19 cellular contexts compared by ENCODE assay signal in genomic region chr19:2021453-2022140, GRCh38. TPM values are rescaled to one million over a fixed set of nuclear protein-coding genes. Genes with fewer than 3 reads are reported as not detected.
A peak's percentile ranks its signal among the peaks of the same experiment; 100 is the strongest.
DNase-seq lines count a peak whose midpoint lies in the region; ATAC-seq, FAIRE-seq and TF ChIP-seq lines count a peak whose summit lies in the region.
"Had no signal": no experiment of that assay in that cellular context is flagged by ENCODE, and none has a peak within 500 bp of the region (broad histone marks: within the 10 kb centered on the region; RNA-seq: fewer than 3 reads in every experiment).

No MANE protein-coding gene starts in this region.

- H3K27ac ChIP-seq in K562 (ENCODE audit: extremely low read depth, low read depth, low read length) (no peak overlapping the region), lower lobe of right lung (no peak overlapping the region), thyroid gland (peak overlapping the region; percentile 38 to 66 (median 44))

- intact Hi-C loops in K562 (cut with micrococcal nuclease), result no loop called here
- intact Hi-C loops in lower lobe of right lung (cut with DNase I), result no loop called here
- intact Hi-C loops in thyroid gland (cut with DNase I), result loop anchor here (2.0 kb wide), 1 partner anchor 49 kb away; no protein-coding TSS in a partner anchor

- no peaks in the 10 kb centered on the region for H3K9me3 ChIP-seq in K562 (replicated peaks; ENCODE audit: control insufficient read depth, insufficient read depth, low read depth, low read length)
- peaks cover 5% of the 10 kb centered on the region for H3K9me3 ChIP-seq in lower lobe of right lung
- H3K9me3 ChIP-seq in thyroid gland, result no peaks in the 10 kb centered on the region

- no peaks in the 10 kb centered on the region for H3K36me3 Mint-ChIP-seq in activated CD8-positive, alpha-beta T cell treated with anti-CD3 and anti-CD28 coated beads, Interleukin-2, amount 10 ng/mL, durations not matched to agents 7 days and 5 days (ENCODE audit: low read depth)
- H3K36me3 Mint-ChIP-seq: CD4-positive, CD25-positive, alpha-beta regulatory T cell had no signal

- H4K20me1 ChIP-seq in K562 (replicated peaks; ENCODE audit: control insufficient read depth, insufficient read depth, low read length), result no peaks in the 10 kb centered on the region

- no peak for TF ChIP-seq EP300 in K562 (IDR thresholded peaks at IDR 0.05; ENCODE audit: low read length)

- no peaks in the 10 kb centered on the region for H3K9me1 ChIP-seq in K562 (ENCODE audit: control insufficient read depth, insufficient read depth, low read length)

- H3K27me3 Mint-ChIP-seq in activated CD8-positive, alpha-beta T cell treated with anti-CD3 and anti-CD28 coated beads, Interleukin-2, amount 10 ng/mL, durations not matched to agents 7 days and 5 days (ENCODE audit: low read depth), result peaks cover 3% of the 10 kb centered on the region

- H3K9me3 Mint-ChIP-seq in activated CD8-positive, alpha-beta T cell treated with anti-CD3 and anti-CD28 coated beads, Interleukin-2, amount 10 ng/mL, durations not matched to agents 7 days and 5 days (ENCODE audit: insufficient read depth), result peaks cover 3% of the 10 kb centered on the region

- CTCF ChIA-PET in K562 (lab: Yijun Ruan, JAX; ENCODE audit: low intra/inter-chr PET ratio), result interaction anchor here (1.1 kb wide), 1 partner anchor 48 kb away, joined by 6 read pairs; no protein-coding TSS in a partner anchor
- CTCF ChIA-PET in activated CD8-positive, alpha-beta T cell treated with anti-CD3 and anti-CD28 coated beads, Interleukin-2, amount 10 ng/mL, durations not matched to agents 7 days and 5 days (lab: Charles Lee), result interaction anchor here (2.4 kb wide), 1 partner anchor 48 kb away, joined by 17 read pairs; no protein-coding TSS in a partner anchor

- WGBS in K562 (ENCODE audit: insufficient coverage, low coverage, missing lambda C conversion rate), result 43% methylated on average over 4 of the region's 4 CpGs
- 40 to 59% methylated on average over 3 to 4 of the region's 4 CpGs for WGBS in thyroid gland, 2 donors

- no peak for FAIRE-seq in K562 (lab: Jason Lieb, UNC)
- FAIRE-seq: GM12878, RCC 7860 had no signal

- peaks cover 0 to 8% of the 10 kb centered on the region in 2 experiments; a peak in 2 of 5 replicates for H3K4me1 ChIP-seq in K562 (replicated peaks in 1 of 2; ENCODE audit: control insufficient read depth in 2 of 2, insufficient read depth in 2 of 2, low read length in 2 of 2)
- peaks cover 6% of the 10 kb centered on the region for H3K4me1 ChIP-seq in lower lobe of right lung
- H3K4me1 ChIP-seq in thyroid gland, result peaks cover 4 to 6% of the 10 kb centered on the region in 2 donors

- in situ Hi-C loops in K562 (cut with MboI), result loop anchor here (5.0 kb wide), 1 partner anchor 46 kb away; no protein-coding TSS in a partner anchor

- H3K9ac ChIP-seq in K562 (ENCODE audit: insufficient read depth in 1 of 2, low read depth in 2 of 2, low read length in 2 of 2), result no peak overlapping the region

- no peaks in the 10 kb centered on the region for H3K27me3 ChIP-seq in K562 (ENCODE audit: control insufficient read depth in 2 of 2, insufficient read depth in 2 of 2, low read length in 2 of 2)
- H3K27me3 ChIP-seq in lower lobe of right lung (ENCODE audit: low read depth), result no peaks in the 10 kb centered on the region
- no peaks in the 10 kb centered on the region for H3K27me3 ChIP-seq in thyroid gland

- no peak overlapping the region for H3K4me2 ChIP-seq in K562 (ENCODE audit: insufficient read depth, low read length)

- H3K4me3 ChIP-seq in K562, result no peak overlapping the region
- no peak overlapping the region for H3K4me3 ChIP-seq in lower lobe of right lung
- no peak overlapping the region for H3K4me3 ChIP-seq in thyroid gland (replicated peaks in 1 of 3)
- H3K4me3 ChIP-seq: GM12878 had no signal

- POLR2A ChIA-PET in K562 (lab: Yijun Ruan, JAX), result interaction anchor here (0.6 to 1.3 kb wide), 2 partner anchors 9 to 13 kb away, joined by 3 read pairs; no protein-coding TSS in a partner anchor
- POLR2A ChIA-PET in activated CD8-positive, alpha-beta T cell treated with anti-CD3 and anti-CD28 coated beads, Interleukin-2, amount 10 ng/mL, durations not matched to agents 7 days and 5 days (lab: Charles Lee), result no interaction called here

- H3K4me1 Mint-ChIP-seq in activated CD8-positive, alpha-beta T cell treated with anti-CD3 and anti-CD28 coated beads, Interleukin-2, amount 10 ng/mL, durations not matched to agents 7 days and 5 days (ENCODE audit: low read depth), result peaks cover 4% of the 10 kb centered on the region

- no peaks in the 10 kb centered on the region for H3K79me2 ChIP-seq in K562 (ENCODE audit: control insufficient read depth, insufficient read depth, low read length)

- no peak overlapping the region for H3K4me3 Mint-ChIP-seq in activated CD8-positive, alpha-beta T cell treated with anti-CD3 and anti-CD28 coated beads, Interleukin-2, amount 10 ng/mL, durations not matched to agents 7 days and 5 days
- H3K4me3 Mint-ChIP-seq: CD4-positive, CD25-positive, alpha-beta regulatory T cell had no signal

- TF ChIP-seq RAD21 in K562 (CRISPR knock-in tag; conservative IDR thresholded peaks at IDR 0.05 in 1 of 2, IDR thresholded peaks at IDR 0.05 in 1 of 2), result no peak

- H3K27ac Mint-ChIP-seq in activated CD8-positive, alpha-beta T cell treated with anti-CD3 and anti-CD28 coated beads, Interleukin-2, amount 10 ng/mL, durations not matched to agents 7 days and 5 days, result no peak overlapping the region

- no TSS peak for BruUV-seq in K562 (replicated peaks; lab: Mats Ljungman, UMichigan)

- DNase-seq in NCI-H2029 (lab: John Stamatoyannopoulos, UW), result peak; percentile 49
- no peak for DNase-seq in K562 (ENCODE audit: extremely low read depth in 1 of 4, low spot score in 3 of 4)
- no peak for DNase-seq in lower lobe of right lung
- peak; percentile 90 to 92 for DNase-seq in thyroid gland
- DNase-seq in activated CD8-positive, alpha-beta T cell treated with anti-CD3 and anti-CD28 coated beads, Interleukin-2, amount 10 ng/mL, durations not matched to agents 7 days and 5 days, result no peak
- DNase-seq in hypothalamus (lab: John Stamatoyannopoulos, UW), result no peak
- DNase-seq in D341Med (ENCODE audit: low spot score), result no peak
- DNase-seq: CD4-positive, CD25-positive, alpha-beta regulatory T cell; DND-41; Kasumi-1; NCI-H1417 treated with DMSO at 0.1 percent for 48 hours; NCI-H187; NCI-H2227 treated with DMSO at 0.1 percent for 48 hours; NCI-H510A; NCI-H748 treated with DMSO at 0.1 percent for 48 hours; Right ventricle myocardium superior had no signal

- H2AFZ ChIP-seq in K562 (ENCODE audit: low read depth, low read length), result no peak overlapping the region

- H3K36me3 ChIP-seq in K562 (ENCODE audit: control insufficient read depth, insufficient read depth, low read length) (no peaks in the 10 kb centered on the region), lower lobe of right lung (no peaks in the 10 kb centered on the region), thyroid gland (no peaks in the 10 kb centered on the region)

- TF ChIP-seq CTCF in K562 (IDR thresholded peaks at IDR 0.05 in 2 of 3, conservative IDR thresholded peaks at IDR 0.05 in 1 of 3; ENCODE audit: insufficient read depth in 2 of 3, low read depth in 1 of 3, low read length in 3 of 3), result no peak
- no peak for TF ChIP-seq CTCF in lower lobe of right lung (IDR thresholded peaks at IDR 0.05)
- TF ChIP-seq CTCF in thyroid gland (IDR thresholded peaks at IDR 0.05), result no peak

- TF ChIP-seq POLR2A in K562 (conservative IDR thresholded peaks at IDR 0.05), result no peak
- TF ChIP-seq POLR2A in thyroid gland (IDR thresholded peaks at IDR 0.05), result peak in 1 of 2 donors; percentile 48

- ATAC-seq in K562 (no peak), lower lobe of right lung (peak; percentile 28 to 61)
- ATAC-seq in activated CD8-positive, alpha-beta T cell treated with anti-CD3 and anti-CD28 coated beads, Interleukin-2, amount 10 ng/mL, durations not matched to agents 7 days and 5 days, result no peak
- ATAC-seq: GM12878, HCT116 had no signal

RNA-seq across cellular contexts. Expression of gene BTBD2, which starts 6.1 kb away (rescaled TPM):
- 7.3 and 29.0 TPM in 2 replicates for total RNA-seq in K562 (2011; cell fraction: chromatin; rRNA removed; ENCODE audit: low replicate concordance)
- total RNA-seq in K562 (2011; cell fraction: nucleolus; rRNA removed), result 16.4 and 17.0 TPM in 2 replicates
- total RNA-seq in K562 (2011; cell fraction: nucleoplasm; rRNA removed), result 14.3 and 16.7 TPM in 2 replicates
- total RNA-seq in K562 (2014; rRNA removed), result 5.6 and 8.1 TPM in 2 replicates
- 1.5 and 2.0 TPM in 2 replicates for total RNA-seq in K562 (2014; rRNA removed; fragmentation: Illumina TruSeq; extraction: Trizol)
- 6.4 and 6.9 TPM in 2 replicates for total RNA-seq in K562 (2015; rRNA removed; fragmentation: Illumina TruSeq; extraction: Trizol)
- total RNA-seq in K562 (2021), result 13.3 and 15.6 TPM in 2 replicates
- polyA plus RNA-seq in K562 (2011; rRNA removed), result 10.2 and 30.9 TPM in 2 replicates
- polyA plus RNA-seq in K562 (2011; cell fraction: cytosol; rRNA removed), result 21.5 and 25.6 TPM in 2 replicates
- 21.2 and 25.9 TPM in 2 replicates for polyA plus RNA-seq in K562 (2011; cell fraction: nucleus; rRNA removed)
- polyA plus RNA-seq in K562 (2012), result 18.5 and 62.5 TPM in 2 replicates
- 7.4 and 11.0 TPM in 2 replicates for polyA plus RNA-seq in K562 (2014; fragmentation: Illumina TruSeq; extraction: Trizol)
- polyA plus RNA-seq in K562 (2014; fragmentation: Nextera tagmentation; extraction: Ambion mirVana), result under 1 TPM; 0.10 to 0.28 TPM
- polyA plus RNA-seq in K562 (2014; rRNA removed), result 9.6 TPM in 2 replicates
- polyA minus RNA-seq in K562 (2011; rRNA and poly(A)+ RNA removed), result 4.1 and 4.9 TPM in 2 replicates
- 15.5 and 42.0 TPM in 2 replicates for polyA minus RNA-seq in K562 (2011; cell fraction: cytosol; rRNA and poly(A)+ RNA removed)
- polyA minus RNA-seq in K562 (2011; cell fraction: nucleus; rRNA and poly(A)+ RNA removed), result 5.9 and 11.9 TPM in 2 replicates
- total RNA-seq in lower lobe of right lung, result 62.0 TPM
- total RNA-seq in thyroid gland, result 10 to 100 TPM; 74.8 to 89.9 (median 76.2) TPM
- total RNA-seq in activated CD8-positive, alpha-beta T cell treated with anti-CD3 and anti-CD28 coated beads, Interleukin-2, amount 10 ng/mL, durations not matched to agents 7 days and 5 days, result 10 to 100 TPM; 48.2 to 53.4 TPM

RNA-seq across cellular contexts. Expression of gene MKNK2, which starts 29.4 kb away (rescaled TPM):
- total RNA-seq in K562 (2011; cell fraction: chromatin; rRNA removed; ENCODE audit: low replicate concordance), result 62.3 and 206 TPM in 2 replicates
- total RNA-seq in K562 (2011; cell fraction: nucleolus; rRNA removed), result 137 and 161 TPM in 2 replicates
- 83.2 and 85.9 TPM in 2 replicates for total RNA-seq in K562 (2011; cell fraction: nucleoplasm; rRNA removed)
- 83.9 and 114 TPM in 2 replicates for total RNA-seq in K562 (2014; rRNA removed)
- 19.3 and 22.0 TPM in 2 replicates for total RNA-seq in K562 (2014; rRNA removed; fragmentation: Illumina TruSeq; extraction: Trizol)
- 48.6 and 51.9 TPM in 2 replicates for total RNA-seq in K562 (2015; rRNA removed; fragmentation: Illumina TruSeq; extraction: Trizol)
- total RNA-seq in K562 (2021), result 179 and 191 TPM in 2 replicates
- 59.3 and 97.4 TPM in 2 replicates for polyA plus RNA-seq in K562 (2011; rRNA removed)
- polyA plus RNA-seq in K562 (2011; cell fraction: cytosol; rRNA removed), result 77.0 and 149 TPM in 2 replicates
- polyA plus RNA-seq in K562 (2011; cell fraction: nucleus; rRNA removed), result 131 and 186 TPM in 2 replicates
- polyA plus RNA-seq in K562 (2012), result 69.2 and 176 TPM in 2 replicates
- polyA plus RNA-seq in K562 (2014; fragmentation: Illumina TruSeq; extraction: Trizol), result 44.6 and 77.5 TPM in 2 replicates
- polyA plus RNA-seq in K562 (2014; fragmentation: Nextera tagmentation; extraction: Ambion mirVana), result 1 to 10 TPM; 5.1 to 5.5 TPM
- polyA plus RNA-seq in K562 (2014; rRNA removed), result 87.2 and 91.7 TPM in 2 replicates
- 39.4 and 48.9 TPM in 2 replicates for polyA minus RNA-seq in K562 (2011; rRNA and poly(A)+ RNA removed)
- polyA minus RNA-seq in K562 (2011; cell fraction: cytosol; rRNA and poly(A)+ RNA removed), result 99.7 and 155 TPM in 2 replicates
- polyA minus RNA-seq in K562 (2011; cell fraction: nucleus; rRNA and poly(A)+ RNA removed), result 43.6 and 57.8 TPM in 2 replicates
- total RNA-seq in lower lobe of right lung, result 268 TPM
- total RNA-seq in thyroid gland, result 100 to 1,000 TPM; 106 to 161 (median 123) TPM
- total RNA-seq in activated CD8-positive, alpha-beta T cell treated with anti-CD3 and anti-CD28 coated beads, Interleukin-2, amount 10 ng/mL, durations not matched to agents 7 days and 5 days, result 100 to 1,000 TPM; 332 to 348 TPM

Comparison
In these comparisons a context has a peak if more than half of its experiments do, and no peak if none do; other contexts are left out.
1. DNase-seq: peak in NCI-H2029 (single experiment) and thyroid gland (2 of 2); none in K562 (0 of 4), lower lobe of right lung (single experiment), activated CD8-positive, alpha-beta T cell treated with anti-CD3 and anti-CD28 coated beads, Interleukin-2, amount 10 ng/mL, durations not matched to agents 7 days and 5 days (single experiment), hypothalamus (0 of 51) and D341Med (single experiment).
2. ATAC-seq: peak in lower lobe of right lung (2 of 2); none in K562 (single experiment) and activated CD8-positive, alpha-beta T cell treated with anti-CD3 and anti-CD28 coated beads, Interleukin-2, amount 10 ng/mL, durations not matched to agents 7 days and 5 days (single experiment).
3. H3K27ac ChIP-seq: peak in thyroid gland (3 of 3); none in K562 (single experiment) and lower lobe of right lung (single experiment).